In genomic region chr12:48532601-48533000, GRCh38 we compare ENCODE assay signal across 14 cellular contexts. TPM values are rescaled to one million over a fixed set of nuclear protein-coding genes. Genes with fewer than 3 reads are reported as not detected.
DNase-seq lines count a peak whose midpoint lies in the region; ATAC-seq lines count a peak whose summit lies in the region.
"Had no signal": no experiment of that assay in that cellular context is flagged by ENCODE, and none has a peak within 500 bp of the region (broad histone marks: within the 10 kb centered on the region; RNA-seq: fewer than 3 reads in every experiment).

No MANE protein-coding gene starts in this region.

- H3K27ac Mint-ChIP-seq in activated naive CD4-positive, alpha-beta T cell treated with anti-CD3 and anti-CD28 coated beads, Interleukin-2, amount 50 U/mL, for 24 hours = peak overlapping the region; percentile 0
- H3K27ac Mint-ChIP-seq in activated naive CD8-positive, alpha-beta T cell treated with anti-CD3 and anti-CD28 coated beads for 36 hours = peak overlapping the region; percentile 0
- H3K27ac Mint-ChIP-seq in naive thymus-derived CD8-positive, alpha-beta T cell = peak overlapping the region in 6 of 10 donors; percentile 0 to 83 (median 2)
- no peak overlapping the region for H3K27ac Mint-ChIP-seq in activated CD4-positive, alpha-beta memory T cell treated with anti-CD3 and anti-CD28 coated beads, Interleukin-2, amount 10 ng/mL, durations not matched to agents 7 days and 5 days
- H3K27ac Mint-ChIP-seq: GM23338 had no signal

- CTCF ChIA-PET in activated CD4-positive, alpha-beta memory T cell treated with anti-CD3 and anti-CD28 coated beads, Interleukin-2, amount 10 ng/mL, durations not matched to agents 7 days and 5 days (lab: Charles Lee) = interaction anchor here (2.2 kb wide), 1 partner anchor 85 kb away, joined by 7 read pairs; no protein-coding TSS in a partner anchor

- peak; percentile 49 to 86 for ATAC-seq in naive thymus-derived CD8-positive, alpha-beta T cell
- ATAC-seq in left cardiac atrium = no peak
- ATAC-seq: A549, GM23338 had no signal

- H3K9me3 Mint-ChIP-seq in activated naive CD4-positive, alpha-beta T cell treated with anti-CD3 and anti-CD28 coated beads, Interleukin-2, amount 50 U/mL, for 24 hours = no peaks in the 10 kb centered on the region
- peaks cover 11% of the 10 kb centered on the region for H3K9me3 Mint-ChIP-seq in activated naive CD8-positive, alpha-beta T cell treated with anti-CD3 and anti-CD28 coated beads for 36 hours
- H3K9me3 Mint-ChIP-seq in naive thymus-derived CD8-positive, alpha-beta T cell = no peaks in the 10 kb centered on the region
- no peaks in the 10 kb centered on the region for H3K9me3 Mint-ChIP-seq in activated CD4-positive, alpha-beta memory T cell treated with anti-CD3 and anti-CD28 coated beads, Interleukin-2, amount 10 ng/mL, durations not matched to agents 7 days and 5 days

- POLR2A ChIA-PET in naive thymus-derived CD8-positive, alpha-beta T cell (lab: Charles Lee) = no interaction called here
- POLR2A ChIA-PET in activated CD4-positive, alpha-beta memory T cell treated with anti-CD3 and anti-CD28 coated beads, Interleukin-2, amount 10 ng/mL, durations not matched to agents 7 days and 5 days (lab: Charles Lee) = no interaction called here

- no peaks in the 10 kb centered on the region for H3K36me3 Mint-ChIP-seq in activated naive CD4-positive, alpha-beta T cell treated with anti-CD3 and anti-CD28 coated beads, Interleukin-2, amount 50 U/mL, for 24 hours
- H3K36me3 Mint-ChIP-seq in activated naive CD8-positive, alpha-beta T cell treated with anti-CD3 and anti-CD28 coated beads for 36 hours = no peaks in the 10 kb centered on the region
- peaks cover 0 to 6% (median 0%) of the 10 kb centered on the region in 3 donors for H3K36me3 Mint-ChIP-seq in naive thymus-derived CD8-positive, alpha-beta T cell
- H3K36me3 Mint-ChIP-seq in activated CD4-positive, alpha-beta memory T cell treated with anti-CD3 and anti-CD28 coated beads, Interleukin-2, amount 10 ng/mL, durations not matched to agents 7 days and 5 days (ENCODE audit: low read depth) = no peaks in the 10 kb centered on the region

- peaks cover 29% of the 10 kb centered on the region for H3K4me1 Mint-ChIP-seq in activated naive CD4-positive, alpha-beta T cell treated with anti-CD3 and anti-CD28 coated beads, Interleukin-2, amount 50 U/mL, for 24 hours
- peaks cover 25% of the 10 kb centered on the region for H3K4me1 Mint-ChIP-seq in activated naive CD8-positive, alpha-beta T cell treated with anti-CD3 and anti-CD28 coated beads for 36 hours
- peaks cover 13 to 30% (median 28%) of the 10 kb centered on the region in 4 donors for H3K4me1 Mint-ChIP-seq in naive thymus-derived CD8-positive, alpha-beta T cell
- no peaks in the 10 kb centered on the region for H3K4me1 Mint-ChIP-seq in activated CD4-positive, alpha-beta memory T cell treated with anti-CD3 and anti-CD28 coated beads, Interleukin-2, amount 10 ng/mL, durations not matched to agents 7 days and 5 days
- H3K4me1 Mint-ChIP-seq: GM23338 had no signal

- no peak overlapping the region for H3K4me3 ChIP-seq in Jurkat, Clone E6-1 (ENCODE audit: low read length)
- H3K4me3 ChIP-seq: A549, GM23338 had no signal

- peak overlapping the region; percentile 5 for H3K4me3 Mint-ChIP-seq in activated naive CD4-positive, alpha-beta T cell treated with anti-CD3 and anti-CD28 coated beads, Interleukin-2, amount 50 U/mL, for 24 hours
- H3K4me3 Mint-ChIP-seq in activated naive CD8-positive, alpha-beta T cell treated with anti-CD3 and anti-CD28 coated beads for 36 hours = no peak overlapping the region
- H3K4me3 Mint-ChIP-seq in naive thymus-derived CD8-positive, alpha-beta T cell = peak overlapping the region in 9 of 10 donors; percentile 12 to 65 (median 48)
- no peak overlapping the region for H3K4me3 Mint-ChIP-seq in activated CD4-positive, alpha-beta memory T cell treated with anti-CD3 and anti-CD28 coated beads, Interleukin-2, amount 10 ng/mL, durations not matched to agents 7 days and 5 days
- H3K4me3 Mint-ChIP-seq: GM23338 had no signal

- H3K27me3 Mint-ChIP-seq in activated naive CD4-positive, alpha-beta T cell treated with anti-CD3 and anti-CD28 coated beads, Interleukin-2, amount 50 U/mL, for 24 hours = no peaks in the 10 kb centered on the region
- peaks cover 4% of the 10 kb centered on the region for H3K27me3 Mint-ChIP-seq in activated naive CD8-positive, alpha-beta T cell treated with anti-CD3 and anti-CD28 coated beads for 36 hours
- no peaks in the 10 kb centered on the region for H3K27me3 Mint-ChIP-seq in naive thymus-derived CD8-positive, alpha-beta T cell
- H3K27me3 Mint-ChIP-seq in activated CD4-positive, alpha-beta memory T cell treated with anti-CD3 and anti-CD28 coated beads, Interleukin-2, amount 10 ng/mL, durations not matched to agents 7 days and 5 days = no peaks in the 10 kb centered on the region

- DNase-seq in activated naive CD4-positive, alpha-beta T cell (lab: John Stamatoyannopoulos, UW) = no peak
- DNase-seq in Jurkat, Clone E6-1 (ENCODE audit: low read depth, low spot score) = peak; percentile 41
- no peak for DNase-seq in activated naive CD8-positive, alpha-beta T cell treated with anti-CD3 and anti-CD28 coated beads for 36 hours
- peak in 3 of 10 donors; percentile 25 to 67 (median 57) for DNase-seq in naive thymus-derived CD8-positive, alpha-beta T cell
- DNase-seq in left cardiac atrium = no peak
- DNase-seq in activated CD4-positive, alpha-beta memory T cell treated with anti-CD3 and anti-CD28 coated beads, Interleukin-2, amount 10 ng/mL, durations not matched to agents 7 days and 5 days = no peak
- DNase-seq: BE2C, DMS53, GF-D8, H7 had no signal

- intact Hi-C loops in left cardiac atrium (cut with DNase I) = no loop called here

RNA-seq across cellular contexts. Expression of gene OR8S1, which starts 7.2 kb away (rescaled TPM):
- polyA plus RNA-seq in Jurkat, Clone E6-1 (2012; ENCODE audit: insufficient read depth, insufficient read length) = not detected
- not detected for total RNA-seq in activated naive CD8-positive, alpha-beta T cell treated with anti-CD3 and anti-CD28 coated beads for 36 hours
- total RNA-seq in naive thymus-derived CD8-positive, alpha-beta T cell = not detected
- not detected for polyA plus RNA-seq in naive thymus-derived CD8-positive, alpha-beta T cell
- not detected for total RNA-seq in left cardiac atrium
- not detected for total RNA-seq in activated CD4-positive, alpha-beta memory T cell treated with anti-CD3 and anti-CD28 coated beads, Interleukin-2, amount 10 ng/mL, durations not matched to agents 7 days and 5 days
- total RNA-seq: GM23338, H7 had no signal
- polyA plus RNA-seq: A549, AG04450, GM23338 had no signal

RNA-seq across cellular contexts. Expression of gene LALBA, which starts 37.2 kb away (rescaled TPM):
- polyA plus RNA-seq in Jurkat, Clone E6-1 (2012; ENCODE audit: insufficient read depth, insufficient read length) = not detected
- not detected for total RNA-seq in activated naive CD8-positive, alpha-beta T cell treated with anti-CD3 and anti-CD28 coated beads for 36 hours
- total RNA-seq in naive thymus-derived CD8-positive, alpha-beta T cell = not detected
- polyA plus RNA-seq in naive thymus-derived CD8-positive, alpha-beta T cell = not detected
- total RNA-seq in left cardiac atrium = not detected
- total RNA-seq in activated CD4-positive, alpha-beta memory T cell treated with anti-CD3 and anti-CD28 coated beads, Interleukin-2, amount 10 ng/mL, durations not matched to agents 7 days and 5 days = not detected
- total RNA-seq: GM23338, H7 had no signal
- polyA plus RNA-seq: A549, AG04450, GM23338 had no signal

RNA-seq across cellular contexts. Expression of gene C12orf54, which starts 50.3 kb away (rescaled TPM):
- polyA plus RNA-seq in Jurkat, Clone E6-1 (2012; ENCODE audit: insufficient read depth, insufficient read length) = 1.3 TPM
- total RNA-seq in activated naive CD8-positive, alpha-beta T cell treated with anti-CD3 and anti-CD28 coated beads for 36 hours = not detected
- not detected for total RNA-seq in naive thymus-derived CD8-positive, alpha-beta T cell
- not detected for polyA plus RNA-seq in naive thymus-derived CD8-positive, alpha-beta T cell
- not detected for total RNA-seq in left cardiac atrium
- not detected for total RNA-seq in activated CD4-positive, alpha-beta memory T cell treated with anti-CD3 and anti-CD28 coated beads, Interleukin-2, amount 10 ng/mL, durations not matched to agents 7 days and 5 days
- total RNA-seq: GM23338, H7 had no signal
- polyA plus RNA-seq: A549, AG04450, GM23338 had no signal

Comparison
In these comparisons a context has a peak if more than half of its experiments do, and no peak if none do; other contexts are left out.
1. H3K4me3 Mint-ChIP-seq: peak in activated naive CD4-positive, alpha-beta T cell treated with anti-CD3 and anti-CD28 coated beads, Interleukin-2, amount 50 U/mL, for 24 hours (single experiment) and naive thymus-derived CD8-positive, alpha-beta T cell (9 of 10); none in activated naive CD8-positive, alpha-beta T cell treated with anti-CD3 and anti-CD28 coated beads for 36 hours (single experiment) and activated CD4-positive, alpha-beta memory T cell treated with anti-CD3 and anti-CD28 coated beads, Interleukin-2, amount 10 ng/mL, durations not matched to agents 7 days and 5 days (single experiment).
2. ATAC-seq: peak in naive thymus-derived CD8-positive, alpha-beta T cell (2 of 2); none in left cardiac atrium (0 of 2).